12 cellular contexts compared by ENCODE assay signal in the genomic region with DNA sequence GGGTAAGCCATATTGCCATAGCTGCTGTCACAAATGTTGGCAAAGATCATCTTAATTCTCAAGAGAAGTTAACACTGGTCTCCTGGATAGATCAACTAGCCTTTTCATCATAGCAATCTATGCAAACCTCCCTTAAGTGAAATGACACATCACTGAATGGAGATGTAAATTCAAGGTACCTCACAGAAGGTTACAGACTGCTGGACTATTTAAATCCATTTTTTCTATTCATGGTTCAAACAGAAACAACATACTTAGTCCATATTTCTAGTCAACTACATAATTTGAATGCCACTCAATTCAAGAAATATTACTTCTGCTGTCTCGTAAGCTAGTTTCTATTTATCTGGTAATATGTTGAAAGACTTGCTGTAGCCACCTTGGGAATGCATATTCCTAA.
DNase-seq lines count a peak whose midpoint lies in the region; ATAC-seq, FAIRE-seq and TF ChIP-seq lines count a peak whose summit lies in the region.
"Had no signal": no experiment of that assay in that cellular context is flagged by ENCODE, and none has a peak within 500 bp of the region (broad histone marks: within the 10 kb centered on the region; RNA-seq: fewer than 3 reads in every experiment).

No MANE protein-coding gene starts in this region.

- H3K27me3 Mint-ChIP-seq in activated T-helper 17 cell treated with anti-CD3 and anti-CD28 coated beads, Interleukin-2, amount 50 U/mL, for 72 hours: no peaks in the 10 kb centered on the region

- H3K9me3 Mint-ChIP-seq in activated T-helper 17 cell treated with anti-CD3 and anti-CD28 coated beads, Interleukin-2, amount 50 U/mL, for 72 hours: peaks cover 4% of the 10 kb centered on the region

- H3K36me3 ChIP-seq in GM12878 (ENCODE audit: control insufficient read depth in 2 of 2, insufficient read depth in 2 of 2, low read length in 1 of 2) (no peaks in the 10 kb centered on the region), right atrium auricular region (no peaks in the 10 kb centered on the region)
- H3K36me3 ChIP-seq: BLaER1 treated with 17β-estradiol and CSF1 and Interleukin-3, amounts not matched to agents 10 nM and 100 nM; colonic mucosa had no signal

- no peak for TF ChIP-seq EP300 in GM12878 (IDR thresholded peaks at IDR 0.05; ENCODE audit: borderline replicate concordance in 1 of 2, control insufficient read depth in 1 of 2, low read depth in 2 of 2, low read length in 2 of 2)

- H3K4me2 ChIP-seq in GM12878 (ENCODE audit: control insufficient read depth, insufficient read depth): no peak overlapping the region

- H3K4me1 Mint-ChIP-seq in activated T-helper 17 cell treated with anti-CD3 and anti-CD28 coated beads, Interleukin-2, amount 50 U/mL, for 72 hours: no peaks in the 10 kb centered on the region

- H3K4me3 Mint-ChIP-seq in activated T-helper 17 cell treated with anti-CD3 and anti-CD28 coated beads, Interleukin-2, amount 50 U/mL, for 72 hours: no peak overlapping the region

- no peak for TF ChIP-seq CTCF in GM12878 (IDR thresholded peaks at IDR 0.05 in 2 of 3, conservative IDR thresholded peaks at IDR 0.05 in 1 of 3; ENCODE audit: control insufficient read depth in 2 of 3, extremely low read depth in 1 of 3, insufficient read depth in 1 of 3, low read depth in 3 of 3, low read length in 3 of 3)
- TF ChIP-seq CTCF in right atrium auricular region (IDR thresholded peaks at IDR 0.05): no peak

- H3K27ac Mint-ChIP-seq in activated T-helper 17 cell treated with anti-CD3 and anti-CD28 coated beads, Interleukin-2, amount 50 U/mL, for 72 hours: no peak overlapping the region

- no peaks in the 10 kb centered on the region for H3K27me3 ChIP-seq in GM12878 (replicated peaks in 1 of 2; ENCODE audit: control insufficient read depth in 2 of 2, insufficient read depth in 2 of 2, low read length in 1 of 2)
- no peaks in the 10 kb centered on the region for H3K27me3 ChIP-seq in right atrium auricular region
- H3K27me3 ChIP-seq: BLaER1 treated with 17β-estradiol and CSF1 and Interleukin-3, amounts not matched to agents 10 nM and 100 nM; colonic mucosa had no signal

- intact Hi-C loops in GM12878 (cut with micrococcal nuclease; ENCODE audit: unreplicated experiment): no loop called here

- ATAC-seq in GM18867 (IDR thresholded peaks at IDR 0.05; ENCODE audit: unreplicated experiment) (peak; percentile 77), GM21723 (IDR thresholded peaks at IDR 0.05; ENCODE audit: unreplicated experiment) (peak; percentile 54), HG03097 (IDR thresholded peaks at IDR 0.05; ENCODE audit: low FRiP score, unreplicated experiment) (peak; percentile 41), GM12878 (peak; percentile 72)
- ATAC-seq in activated T-helper 17 cell treated with anti-CD3 and anti-CD28 coated beads, Interleukin-2, amount 50 U/mL, for 72 hours (replicated peaks): no peak

- DNase-seq in GM12878 (ENCODE audit: low read depth, low spot score) (no peak), nucleus accumbens (lab: John Stamatoyannopoulos, UW) (no peak), right atrium auricular region (ENCODE audit: low spot score) (no peak), SKM-1 treated with dmso at 0.1 percent for 144 hours (lab: John Stamatoyannopoulos, UW; ENCODE audit: unreplicated experiment) (no peak)
- DNase-seq: colonic mucosa; stimulated activated CD4-positive, alpha-beta T cell treated with anti-CD3 and anti-CD28 coated beads, Interleukin-1b, Interleukin-23, amount 100 ng/mL, for 48 hours; T-helper 2 cell had no signal

- RAD21 ChIA-PET in GM12878 (lab: Charles Lee; ENCODE audit: unreplicated experiment): no interaction called here

- 0% methylated on average over 1 of the region's 1 CpG for WGBS in GM12878 (ENCODE audit: insufficient coverage, insufficient replicate concordance, low lambda C conversion rate, missing lambda C conversion rate)

- no peak overlapping the region for H3K4me3 ChIP-seq in GM12878
- no peak overlapping the region for H3K4me3 ChIP-seq in right atrium auricular region
- H3K4me3 ChIP-seq: BLaER1 treated with 17β-estradiol and CSF1 and Interleukin-3, amounts not matched to agents 10 nM and 100 nM; colonic mucosa had no signal

- POLR2A ChIA-PET in GM12878 (lab: Charles Lee): no interaction called here

- H3K9me3 ChIP-seq in GM12878 (replicated peaks; ENCODE audit: control insufficient read depth, insufficient read depth, low read length) (no peaks in the 10 kb centered on the region), right atrium auricular region (no peaks in the 10 kb centered on the region)
- H3K9me3 ChIP-seq: colonic mucosa had no signal

- FAIRE-seq in GM12878 (lab: Jason Lieb, UNC): no peak

- no peak overlapping the region for H3K27ac ChIP-seq in GM12878 (ENCODE audit: control insufficient read depth, insufficient read depth)
- H3K27ac ChIP-seq in right atrium auricular region: no peak overlapping the region
- H3K27ac ChIP-seq: BLaER1 treated with 17β-estradiol and CSF1 and Interleukin-3, amounts not matched to agents 10 nM and 100 nM; colonic mucosa had no signal

- no peaks in the 10 kb centered on the region for H3K36me3 Mint-ChIP-seq in activated T-helper 17 cell treated with anti-CD3 and anti-CD28 coated beads, Interleukin-2, amount 50 U/mL, for 72 hours (ENCODE audit: low read depth)

- in situ Hi-C loops in GM12878 (cut with MboI): no loop called here

- H4K20me1 ChIP-seq in GM12878 (ENCODE audit: control insufficient read depth, insufficient read depth): no peaks in the 10 kb centered on the region
- H4K20me1 ChIP-seq: BLaER1 treated with 17β-estradiol and CSF1 and Interleukin-3, amounts not matched to agents 10 nM and 100 nM had no signal

- H3K79me2 ChIP-seq in GM12878 (ENCODE audit: control insufficient read depth, insufficient read depth, low read length): no peaks in the 10 kb centered on the region

- no peak for TF ChIP-seq POLR2A in GM12878 (IDR thresholded peaks at IDR 0.05; ENCODE audit: low read depth, low read length)

- no peak overlapping the region for H3K9ac ChIP-seq in GM12878 (ENCODE audit: control insufficient read depth, insufficient read depth, low read length)
- H3K9ac ChIP-seq: BLaER1 treated with 17β-estradiol and CSF1 and Interleukin-3, amounts not matched to agents 10 nM and 100 nM had no signal

- H2AFZ ChIP-seq in GM12878 (ENCODE audit: control insufficient read depth, low read depth, low read length): no peak overlapping the region

- no TSS peak for BruUV-seq in GM12878 (replicated peaks; lab: Mats Ljungman, UMichigan)

- peaks cover 6% of the 10 kb centered on the region; the same call in 1 of the 2 replicates for H3K4me1 ChIP-seq in GM12878 (ENCODE audit: control insufficient read depth, insufficient read depth, low read length)
- no peaks in the 10 kb centered on the region for H3K4me1 ChIP-seq in right atrium auricular region
- H3K4me1 ChIP-seq: colonic mucosa had no signal

- SMC1A ChIA-PET in GM12878 (lab: Charles Lee; ENCODE audit: uncharacterized antibody, unreplicated experiment): interaction anchor here (0.6 kb wide), 1 partner anchor 375 kb away, joined by 3 read pairs; no protein-coding TSS in a partner anchor

- TF ChIP-seq RAD21 in GM12878 (IDR thresholded peaks at IDR 0.05; ENCODE audit: insufficient read depth, low read depth, low read length): no peak

- CTCF ChIA-PET in GM12878 (lab: Yijun Ruan, JAX): no interaction called here

TF ChIP-seq in GM12878, 131 proteins besides CTCF, POLR2A, EP300 and RAD21 (continues in another document):
- TF ChIP-seq YBX1 (IDR thresholded peaks at IDR 0.05) (no peak), FOXK2 (IDR thresholded peaks at IDR 0.05) (no peak), MYB (IDR thresholded peaks at IDR 0.05; ENCODE audit: borderline replicate concordance, low read depth, low read length) (no peak), MTA3 (IDR thresholded peaks at IDR 0.05; ENCODE audit: borderline replicate concordance, low read length) (no peak), NR2C2 (IDR thresholded peaks at IDR 0.05; ENCODE audit: borderline replicate concordance, control insufficient read depth, insufficient read length, low read depth) (no peak), ZNF622 (IDR thresholded peaks at IDR 0.05) (no peak), SUPT20H (IDR thresholded peaks at IDR 0.05; ENCODE audit: borderline replicate concordance, control insufficient read depth, low read depth, low read length) (no peak)
- TF ChIP-seq, protein P1, sequence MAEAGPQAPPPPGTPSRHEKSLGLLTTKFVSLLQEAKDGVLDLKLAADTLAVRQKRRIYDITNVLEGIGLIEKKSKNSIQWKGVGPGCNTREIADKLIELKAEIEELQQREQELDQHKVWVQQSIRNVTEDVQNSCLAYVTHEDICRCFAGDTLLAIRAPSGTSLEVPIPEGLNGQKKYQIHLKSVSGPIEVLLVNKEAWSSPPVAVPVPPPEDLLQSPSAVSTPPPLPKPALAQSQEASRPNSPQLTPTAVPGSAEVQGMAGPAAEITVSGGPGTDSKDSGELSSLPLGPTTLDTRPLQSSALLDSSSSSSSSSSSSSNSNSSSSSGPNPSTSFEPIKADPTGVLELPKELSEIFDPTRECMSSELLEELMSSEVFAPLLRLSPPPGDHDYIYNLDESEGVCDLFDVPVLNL (IDR thresholded peaks at IDR 0.05; ENCODE audit: low read depth, low read length): no peak
- TF ChIP-seq, protein P2, sequence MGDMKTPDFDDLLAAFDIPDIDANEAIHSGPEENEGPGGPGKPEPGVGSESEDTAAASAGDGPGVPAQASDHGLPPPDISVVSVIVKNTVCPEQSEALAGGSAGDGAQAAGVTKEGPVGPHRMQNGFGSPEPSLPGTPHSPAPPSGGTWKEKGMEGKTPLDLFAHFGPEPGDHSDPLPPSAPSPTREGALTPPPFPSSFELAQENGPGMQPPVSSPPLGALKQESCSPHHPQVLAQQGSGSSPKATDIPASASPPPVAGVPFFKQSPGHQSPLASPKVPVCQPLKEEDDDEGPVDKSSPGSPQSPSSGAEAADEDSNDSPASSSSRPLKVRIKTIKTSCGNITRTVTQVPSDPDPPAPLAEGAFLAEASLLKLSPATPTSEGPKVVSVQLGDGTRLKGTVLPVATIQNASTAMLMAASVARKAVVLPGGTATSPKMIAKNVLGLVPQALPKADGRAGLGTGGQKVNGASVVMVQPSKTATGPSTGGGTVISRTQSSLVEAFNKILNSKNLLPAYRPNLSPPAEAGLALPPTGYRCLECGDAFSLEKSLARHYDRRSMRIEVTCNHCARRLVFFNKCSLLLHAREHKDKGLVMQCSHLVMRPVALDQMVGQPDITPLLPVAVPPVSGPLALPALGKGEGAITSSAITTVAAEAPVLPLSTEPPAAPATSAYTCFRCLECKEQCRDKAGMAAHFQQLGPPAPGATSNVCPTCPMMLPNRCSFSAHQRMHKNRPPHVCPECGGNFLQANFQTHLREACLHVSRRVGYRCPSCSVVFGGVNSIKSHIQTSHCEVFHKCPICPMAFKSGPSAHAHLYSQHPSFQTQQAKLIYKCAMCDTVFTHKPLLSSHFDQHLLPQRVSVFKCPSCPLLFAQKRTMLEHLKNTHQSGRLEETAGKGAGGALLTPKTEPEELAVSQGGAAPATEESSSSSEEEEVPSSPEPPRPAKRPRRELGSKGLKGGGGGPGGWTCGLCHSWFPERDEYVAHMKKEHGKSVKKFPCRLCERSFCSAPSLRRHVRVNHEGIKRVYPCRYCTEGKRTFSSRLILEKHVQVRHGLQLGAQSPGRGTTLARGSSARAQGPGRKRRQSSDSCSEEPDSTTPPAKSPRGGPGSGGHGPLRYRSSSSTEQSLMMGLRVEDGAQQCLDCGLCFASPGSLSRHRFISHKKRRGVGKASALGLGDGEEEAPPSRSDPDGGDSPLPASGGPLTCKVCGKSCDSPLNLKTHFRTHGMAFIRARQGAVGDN (IDR thresholded peaks at IDR 0.05): no peak
